26 cellular contexts compared by ENCODE assay signal in the genomic region with DNA sequence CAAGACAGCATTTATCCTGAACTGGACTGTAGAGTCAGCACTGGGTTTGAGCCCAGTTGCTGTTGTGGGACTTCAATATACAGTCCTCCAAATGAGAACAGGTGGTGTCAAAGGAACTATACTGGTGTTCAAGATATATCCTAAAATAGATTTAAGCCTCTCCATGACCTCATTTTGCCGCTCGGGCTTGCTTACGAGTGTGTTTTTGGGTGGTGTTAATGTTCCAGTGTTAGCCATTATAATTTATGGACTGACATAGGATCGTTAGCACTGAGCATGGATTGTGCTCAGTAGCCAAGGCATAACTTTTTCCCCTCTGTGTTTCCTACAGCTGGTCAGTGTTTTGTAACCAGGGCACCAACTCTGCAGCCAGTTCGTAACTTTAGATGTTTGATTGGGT.
"Had no signal": no experiment of that assay in that cellular context is flagged by ENCODE, and none has a peak within 500 bp of the region (broad histone marks: within the 10 kb centered on the region; RNA-seq: fewer than 3 reads in every experiment).

No MANE protein-coding gene starts in this region.

- H3K4me1 ChIP-seq: ascending aorta, breast epithelium, colonic mucosa, heart left ventricle had no signal

- H3K36me3 ChIP-seq: ascending aorta, breast epithelium, cardiac muscle cell, colonic mucosa, heart left ventricle had no signal

- ATAC-seq: activated CD4-positive, alpha-beta T cell treated with anti-CD3 and anti-CD28 coated beads for 36 hours; activated naive CD4-positive, alpha-beta T cell treated with anti-CD3 and anti-CD28 coated beads, Interleukin-2, amount 50 U/mL, for 72 hours; activated T-cell treated with anti-CD3 and anti-CD28 coated beads, Interleukin-2, amount 50 U/mL, for 72 hours; heart left ventricle had no signal

- DNase-seq: activated CD4-positive, alpha-beta memory T cell treated with anti-CD3 and anti-CD28 coated beads for 36 hours; activated CD4-positive, alpha-beta T cell treated with anti-CD3 and anti-CD28 coated beads for 36 hours; activated CD4-positive, alpha-beta T cell treated with anti-CD3 and anti-CD28 coated beads, Interleukin-2, amount 10 ng/mL, durations not matched to agents 24 days and 14 days; activated CD4-positive, CD25-positive, alpha-beta regulatory T cell; activated CD4-positive, CD25-positive, alpha-beta regulatory T cell treated with anti-CD3 and anti-CD28 coated beads, Interleukin-2, amount 50 U/mL, for 72 hours; activated CD8-positive, alpha-beta memory T cell treated with anti-CD3 and anti-CD28 coated beads, Interleukin-2, amount 50 U/mL, for 48 hours; activated gamma-delta T cell; activated naive CD4-positive, alpha-beta T cell; activated naive CD4-positive, alpha-beta T cell treated with anti-CD3 and anti-CD28 coated beads, Interleukin-2, amount 10 ng/mL, durations not matched to agents 7 days and 5 days; activated naive CD8-positive, alpha-beta T cell treated with anti-CD3 and anti-CD28 coated beads, Interleukin-2, amount 10 ng/mL, durations not matched to agents 7 days and 5 days; activated T-cell treated with anti-CD3 and anti-CD28 coated beads for 4 hours; activated T-cell treated with anti-CD3 and anti-CD28 coated beads, Interleukin-2, amount 50 U/mL, for 24 hours; activated T-cell treated with anti-CD3 and anti-CD28 coated beads, Interleukin-2, amount 50 U/mL, for 72 hours; central memory CD4-positive, alpha-beta T cell; cerebellar nuclear complex; colonic mucosa; effector CD8-positive, alpha-beta T cell; foreskin fibroblast; glutamatergic neuron; heart left ventricle; T-helper 2 cell had no signal

- H3K27me3 ChIP-seq: ascending aorta, breast epithelium, cardiac muscle cell, colonic mucosa, heart left ventricle had no signal

- H3K9me3 ChIP-seq: colonic mucosa had no signal

- H3K4me3 ChIP-seq: ascending aorta, breast epithelium, cardiac muscle cell, colonic mucosa, heart left ventricle had no signal

- H3K27ac ChIP-seq: ascending aorta, breast epithelium, cardiac muscle cell, colonic mucosa, epithelial cell of prostate, heart left ventricle had no signal
